9 cellular contexts compared by ENCODE assay signal in genomic region chr6:72967329-72967728, GRCh38.
"Had no signal": no experiment of that assay in that cellular context is flagged by ENCODE, and none has a peak within 500 bp of the region (broad histone marks: within the 10 kb centered on the region; RNA-seq: fewer than 3 reads in every experiment).

No MANE protein-coding gene starts in this region.

- ATAC-seq: HCT116, HepG2, K562 had no signal

- H2AFZ ChIP-seq: GM23248 had no signal

- H3K27ac ChIP-seq: GM23248 had no signal

- H3K36me3 ChIP-seq: HAP-1 had no signal

- H3K9me3 ChIP-seq: HAP-1 had no signal

- H3K9ac ChIP-seq: GM23248 had no signal

- H3K4me3 ChIP-seq: GM23248, HAP-1, K562 had no signal

- DNase-seq: GOT3, H7, HFFc6, KG1 had no signal

- H3K4me1 ChIP-seq: HAP-1 had no signal
